In genomic region chr20:13638162-13638495, GRCh38 we compare ENCODE assay signal across 8 cellular contexts. TPM values are rescaled to one million over a fixed set of nuclear protein-coding genes. Genes with fewer than 3 reads are reported as not detected.
DNase-seq lines count a peak whose midpoint lies in the region; ATAC-seq, FAIRE-seq and TF ChIP-seq lines count a peak whose summit lies in the region.

No MANE protein-coding gene starts in this region.

- POLR2A ChIA-PET in activated CD4-positive, alpha-beta T cell treated with anti-CD3 and anti-CD28 coated beads, Interleukin-2, amount 10 ng/mL, durations not matched to agents 7 days and 5 days (lab: Charles Lee): interaction anchor here (0.6 kb wide), 1 partner anchor 17 kb away, joined by 3 read pairs; no protein-coding TSS in a partner anchor

- FAIRE-seq in RCC 7860 (lab: Jason Lieb, UNC): no peak

- TF ChIP-seq CTCF in esophagus muscularis mucosa (IDR thresholded peaks at IDR 0.05) (no peak), ovary (IDR thresholded peaks at IDR 0.05) (no peak)

- TF ChIP-seq EP300 in esophagus muscularis mucosa (IDR thresholded peaks at IDR 0.05) (no peak), ovary (IDR thresholded peaks at IDR 0.05) (no peak)

- no peaks in the 10 kb centered on the region for H3K27me3 ChIP-seq in esophagus muscularis mucosa
- no peaks in the 10 kb centered on the region for H3K27me3 ChIP-seq in ovary

- intact Hi-C loops in esophagus muscularis mucosa (cut with DNase I): loop anchor here (10.0 kb wide), 1 partner anchor 137 kb away; no protein-coding TSS in a partner anchor
- intact Hi-C loops in ovary (cut with DNase I): no loop called here

- peaks cover 38% of the 10 kb centered on the region for H3K4me1 Mint-ChIP-seq in activated CD4-positive, alpha-beta T cell treated with anti-CD3 and anti-CD28 coated beads, Interleukin-2, amount 10 ng/mL, durations not matched to agents 7 days and 5 days

- peaks cover 5% of the 10 kb centered on the region for H3K9me3 Mint-ChIP-seq in activated CD4-positive, alpha-beta T cell treated with anti-CD3 and anti-CD28 coated beads, Interleukin-2, amount 10 ng/mL, durations not matched to agents 7 days and 5 days

- H3K27ac ChIP-seq in esophagus muscularis mucosa (replicated peaks in 1 of 4) (peak overlapping the region; percentile 80 to 82 (median 81)), ovary (peak overlapping the region in 1 of 2 donors; percentile 5)

- H3K4me1 ChIP-seq in esophagus muscularis mucosa: peaks cover 0 to 15% (median 13%) of the 10 kb centered on the region in 4 donors
- H3K4me1 ChIP-seq in ovary (ENCODE audit: insufficient read depth): no peaks in the 10 kb centered on the region

- CTCF ChIA-PET in activated CD4-positive, alpha-beta T cell treated with anti-CD3 and anti-CD28 coated beads, Interleukin-2, amount 10 ng/mL, durations not matched to agents 7 days and 5 days (lab: Charles Lee): no interaction called here

- peak overlapping the region; percentile 85 for H3K4me3 Mint-ChIP-seq in activated CD4-positive, alpha-beta T cell treated with anti-CD3 and anti-CD28 coated beads, Interleukin-2, amount 10 ng/mL, durations not matched to agents 7 days and 5 days

- H3K36me3 Mint-ChIP-seq in activated CD4-positive, alpha-beta T cell treated with anti-CD3 and anti-CD28 coated beads, Interleukin-2, amount 10 ng/mL, durations not matched to agents 7 days and 5 days (ENCODE audit: low read depth): peaks cover 5% of the 10 kb centered on the region

- H3K27me3 Mint-ChIP-seq in activated CD4-positive, alpha-beta T cell treated with anti-CD3 and anti-CD28 coated beads, Interleukin-2, amount 10 ng/mL, durations not matched to agents 7 days and 5 days: peaks cover under 1% of the 10 kb centered on the region

- ATAC-seq in GM18498 (IDR thresholded peaks at IDR 0.05; ENCODE audit: unreplicated experiment) (no peak), HG03025 (IDR thresholded peaks at IDR 0.05; ENCODE audit: low FRiP score, unreplicated experiment) (no peak)

- no peak for DNase-seq in activated CD4-positive, alpha-beta T cell treated with anti-CD3 and anti-CD28 coated beads, Interleukin-2, amount 10 ng/mL, durations not matched to agents 7 days and 5 days
- no peak for DNase-seq in activated CD4-positive, alpha-beta T cell treated with anti-CD3 and anti-CD28 coated beads, Interleukin-2, amount 50 U/mL, for 4 hours
- peak; percentile 24 for DNase-seq in RCC 7860 (ENCODE audit: low spot score)
- no peak for DNase-seq in esophagus muscularis mucosa (ENCODE audit: extremely low spot score)
- DNase-seq in ovary: no peak
- no peak for DNase-seq in GOT3 (lab: John Stamatoyannopoulos, UW)

- peak overlapping the region; percentile 80 for H3K27ac Mint-ChIP-seq in activated CD4-positive, alpha-beta T cell treated with anti-CD3 and anti-CD28 coated beads, Interleukin-2, amount 10 ng/mL, durations not matched to agents 7 days and 5 days

- H3K9me3 ChIP-seq in esophagus muscularis mucosa (no peaks in the 10 kb centered on the region), ovary (no peaks in the 10 kb centered on the region)

- H3K4me3 ChIP-seq in esophagus muscularis mucosa: peak overlapping the region; percentile 68 to 96 (median 89)
- peak overlapping the region; percentile 95 for H3K4me3 ChIP-seq in ovary

- WGBS in esophagus muscularis mucosa: 1% methylated on average over 7 of the region's 7 CpGs
- 1% methylated on average over 7 of the region's 7 CpGs for WGBS in ovary, 3 donors

- TF ChIP-seq POLR2A in esophagus muscularis mucosa (IDR thresholded peaks at IDR 0.05; ENCODE audit: low read depth) (no peak), ovary (IDR thresholded peaks at IDR 0.05) (no peak)

- H3K36me3 ChIP-seq in esophagus muscularis mucosa (no peaks in the 10 kb centered on the region), ovary (no peaks in the 10 kb centered on the region)

RNA-seq across cellular contexts. Expression of gene TASP1, which starts 0.6 kb away (rescaled TPM):
- 10 to 100 TPM in 1 of 2 experiments, 1 to 10 TPM in 1; 9.5 to 10.5 TPM for total RNA-seq in activated CD4-positive, alpha-beta T cell treated with anti-CD3 and anti-CD28 coated beads, Interleukin-2, amount 10 ng/mL, durations not matched to agents 7 days and 5 days
- total RNA-seq in esophagus muscularis mucosa (10 to 100 TPM; 11.6 to 15.7 (median 13.0) TPM), ovary (10 to 100 TPM; 11.6 to 16.5 (median 14.8) TPM)
- 10 to 100 TPM in 1 of 2 donors, 1 to 10 TPM in 1; 6.4 to 10.1 TPM for polyA plus RNA-seq in ovary
